In the genomic region with DNA sequence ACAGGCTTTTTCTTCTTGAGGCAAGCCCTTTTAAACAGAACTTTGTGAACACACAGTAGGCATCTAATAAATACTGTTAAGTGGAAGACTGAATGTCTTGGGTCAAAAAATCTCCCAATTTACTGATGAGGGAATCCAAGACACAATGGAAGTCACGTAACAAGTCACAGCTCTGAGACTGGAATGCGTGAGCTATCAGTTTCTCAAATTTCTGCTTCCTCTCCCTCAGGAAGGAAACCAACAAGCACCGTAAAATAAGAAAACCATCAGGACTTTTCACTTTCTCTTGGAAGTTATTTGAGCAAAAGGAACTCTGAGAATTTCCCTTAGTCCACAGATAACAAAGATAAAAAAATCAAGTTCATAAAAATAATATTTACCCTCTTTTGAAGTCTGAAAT, we compare ENCODE assay signal across 1 cellular context.
A peak's percentile ranks its signal among the peaks of the same experiment; 100 is the strongest.
TF ChIP-seq lines count a peak whose summit lies in the region.

No MANE protein-coding gene starts in this region.

TF ChIP-seq in endothelial cell of umbilical vein, 7 proteins besides CTCF, POLR2A, EP300 and RAD21:
- TF ChIP-seq GATA2 (IDR thresholded peaks at IDR 0.05; ENCODE audit: insufficient read depth, insufficient read length, low read depth, low read length), result peak; percentile 36
- peak; percentile 31 for TF ChIP-seq POLR2AphosphoS5 (IDR thresholded peaks at IDR 0.05; ENCODE audit: insufficient read depth, low read depth, low read length)
- no peak for TF ChIP-seq MYC (IDR thresholded peaks at IDR 0.05; ENCODE audit: low read depth, low read length)
- TF ChIP-seq JUN (IDR thresholded peaks at IDR 0.05; ENCODE audit: borderline replicate concordance, insufficient read depth, insufficient read length, low read depth), result no peak
- TF ChIP-seq EZH2 (IDR thresholded peaks at IDR 0.05; ENCODE audit: borderline replicate concordance, low read depth, low read length, severe bottlenecking), result no peak
- TF ChIP-seq, protein P1, sequence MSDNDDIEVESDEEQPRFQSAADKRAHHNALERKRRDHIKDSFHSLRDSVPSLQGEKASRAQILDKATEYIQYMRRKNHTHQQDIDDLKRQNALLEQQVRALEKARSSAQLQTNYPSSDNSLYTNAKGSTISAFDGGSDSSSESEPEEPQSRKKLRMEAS (IDR thresholded peaks at IDR 0.05; ENCODE audit: insufficient read depth, insufficient read length), result no peak
